In genomic region chr15:55245058-55245457, GRCh38 we compare ENCODE assay signal across 16 cellular contexts.
"Had no signal": no experiment of that assay in that cellular context is flagged by ENCODE, and none has a peak within 500 bp of the region (broad histone marks: within the 10 kb centered on the region; RNA-seq: fewer than 3 reads in every experiment).

No MANE protein-coding gene starts in this region.

- H3K4me1 Mint-ChIP-seq: brain, neural crest cell had no signal

- H3K27ac ChIP-seq: epithelial cell of prostate, gastroesophageal sphincter, ovary, tibial artery, uterus had no signal

- H3K4me1 ChIP-seq: uterus had no signal

- H3K27me3 ChIP-seq: gastroesophageal sphincter, ovary, tibial artery, uterus had no signal

- H3K27ac Mint-ChIP-seq: brain had no signal

- H3K4me3 Mint-ChIP-seq: brain, neural crest cell had no signal

- ATAC-seq: gastroesophageal sphincter, left ventricle myocardium superior, SK-N-SH treated with all-trans-retinoic acid at 6 μM for 48 hours had no signal

- H3K9me3 ChIP-seq: gastroesophageal sphincter, ovary, tibial artery, uterus had no signal

- H3K9me3 Mint-ChIP-seq: brain, neural crest cell had no signal

- DNase-seq: activated CD4-positive, alpha-beta T cell treated with anti-CD3 and anti-CD28 coated beads for 1 hour; activated effector memory CD4-positive, alpha-beta T cell treated with anti-CD3 and anti-CD28 coated beads, Interleukin-2, amount 50 U/mL, for 16 hours; amygdala; effector memory CD4-positive, alpha-beta T cell; kidney; left ventricle myocardium superior; ovary; SHP77; stimulated activated CD4-positive, alpha-beta T cell treated with anti-CD3 and anti-CD28 coated beads, Interleukin-2, amount 100 ng/mL, for 48 hours; tibial artery; uterus had no signal

- H3K36me3 Mint-ChIP-seq: brain had no signal

- H3K36me3 ChIP-seq: gastroesophageal sphincter, ovary, tibial artery, uterus had no signal

- H3K4me3 ChIP-seq: gastroesophageal sphincter, ovary, tibial artery, uterus had no signal

- H3K27me3 Mint-ChIP-seq: brain had no signal
